ENCODE assay signal across 1 cellular context in the genomic region with DNA sequence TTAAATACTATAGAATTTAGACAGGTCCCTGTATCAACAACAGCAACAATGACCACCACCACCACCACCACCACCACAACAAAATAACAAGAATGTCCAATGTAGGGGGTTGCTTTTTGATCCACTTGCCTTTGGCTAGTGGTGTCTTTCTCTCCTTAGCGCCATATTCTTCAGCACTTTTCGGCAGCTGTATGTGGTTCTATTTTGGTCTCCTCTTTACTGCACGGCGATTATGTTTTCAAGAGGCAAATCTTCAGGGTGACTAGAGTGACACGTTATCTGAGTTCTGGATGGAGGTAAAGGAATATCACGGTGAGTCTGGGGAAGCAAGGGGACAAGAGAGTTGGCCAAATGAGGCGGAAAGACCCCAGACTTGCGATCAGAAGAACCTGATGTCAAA.
A peak's percentile ranks its signal among the peaks of the same experiment; 100 is the strongest.
TF ChIP-seq lines count a peak whose summit lies in the region.

No MANE protein-coding gene starts in this region.

TF ChIP-seq in GM12878, 131 proteins besides CTCF, POLR2A, EP300 and RAD21:
- TF ChIP-seq RB1 (IDR thresholded peaks at IDR 0.05; ENCODE audit: borderline replicate concordance) (no peak), TBL1XR1 (IDR thresholded peaks at IDR 0.05; ENCODE audit: low read depth, low read length) (no peak), YY1 (IDR thresholded peaks at IDR 0.05; ENCODE audit: low read depth, low read length) (peak; percentile 26; the same call in 1 of the 2 replicates), CBFB (IDR thresholded peaks at IDR 0.05; ENCODE audit: low read depth) (no peak), ZZZ3 (IDR thresholded peaks at IDR 0.05; ENCODE audit: control insufficient read depth, insufficient read length, low read depth) (no peak), CHD1 (IDR thresholded peaks at IDR 0.05; ENCODE audit: low read depth, low read length) (no peak), MEF2A (IDR thresholded peaks at IDR 0.05; ENCODE audit: insufficient read depth, low read depth, low read length) (0 out of 2 replicates have a peak, but pooled peaks have one; percentile 32), SMC3 (IDR thresholded peaks at IDR 0.05; ENCODE audit: borderline replicate concordance, low read length) (no peak), SREBF2 (IDR thresholded peaks at IDR 0.05; ENCODE audit: low read length) (no peak), TCF12 (IDR thresholded peaks at IDR 0.05; ENCODE audit: low read depth, low read length) (no peak)
- TF ChIP-seq, protein P1, sequence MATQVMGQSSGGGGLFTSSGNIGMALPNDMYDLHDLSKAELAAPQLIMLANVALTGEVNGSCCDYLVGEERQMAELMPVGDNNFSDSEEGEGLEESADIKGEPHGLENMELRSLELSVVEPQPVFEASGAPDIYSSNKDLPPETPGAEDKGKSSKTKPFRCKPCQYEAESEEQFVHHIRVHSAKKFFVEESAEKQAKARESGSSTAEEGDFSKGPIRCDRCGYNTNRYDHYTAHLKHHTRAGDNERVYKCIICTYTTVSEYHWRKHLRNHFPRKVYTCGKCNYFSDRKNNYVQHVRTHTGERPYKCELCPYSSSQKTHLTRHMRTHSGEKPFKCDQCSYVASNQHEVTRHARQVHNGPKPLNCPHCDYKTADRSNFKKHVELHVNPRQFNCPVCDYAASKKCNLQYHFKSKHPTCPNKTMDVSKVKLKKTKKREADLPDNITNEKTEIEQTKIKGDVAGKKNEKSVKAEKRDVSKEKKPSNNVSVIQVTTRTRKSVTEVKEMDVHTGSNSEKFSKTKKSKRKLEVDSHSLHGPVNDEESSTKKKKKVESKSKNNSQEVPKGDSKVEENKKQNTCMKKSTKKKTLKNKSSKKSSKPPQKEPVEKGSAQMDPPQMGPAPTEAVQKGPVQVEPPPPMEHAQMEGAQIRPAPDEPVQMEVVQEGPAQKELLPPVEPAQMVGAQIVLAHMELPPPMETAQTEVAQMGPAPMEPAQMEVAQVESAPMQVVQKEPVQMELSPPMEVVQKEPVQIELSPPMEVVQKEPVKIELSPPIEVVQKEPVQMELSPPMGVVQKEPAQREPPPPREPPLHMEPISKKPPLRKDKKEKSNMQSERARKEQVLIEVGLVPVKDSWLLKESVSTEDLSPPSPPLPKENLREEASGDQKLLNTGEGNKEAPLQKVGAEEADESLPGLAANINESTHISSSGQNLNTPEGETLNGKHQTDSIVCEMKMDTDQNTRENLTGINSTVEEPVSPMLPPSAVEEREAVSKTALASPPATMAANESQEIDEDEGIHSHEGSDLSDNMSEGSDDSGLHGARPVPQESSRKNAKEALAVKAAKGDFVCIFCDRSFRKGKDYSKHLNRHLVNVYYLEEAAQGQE (IDR thresholded peaks at IDR 0.05; ENCODE audit: low read depth, low read length) = no peak
- TF ChIP-seq, protein P2, sequence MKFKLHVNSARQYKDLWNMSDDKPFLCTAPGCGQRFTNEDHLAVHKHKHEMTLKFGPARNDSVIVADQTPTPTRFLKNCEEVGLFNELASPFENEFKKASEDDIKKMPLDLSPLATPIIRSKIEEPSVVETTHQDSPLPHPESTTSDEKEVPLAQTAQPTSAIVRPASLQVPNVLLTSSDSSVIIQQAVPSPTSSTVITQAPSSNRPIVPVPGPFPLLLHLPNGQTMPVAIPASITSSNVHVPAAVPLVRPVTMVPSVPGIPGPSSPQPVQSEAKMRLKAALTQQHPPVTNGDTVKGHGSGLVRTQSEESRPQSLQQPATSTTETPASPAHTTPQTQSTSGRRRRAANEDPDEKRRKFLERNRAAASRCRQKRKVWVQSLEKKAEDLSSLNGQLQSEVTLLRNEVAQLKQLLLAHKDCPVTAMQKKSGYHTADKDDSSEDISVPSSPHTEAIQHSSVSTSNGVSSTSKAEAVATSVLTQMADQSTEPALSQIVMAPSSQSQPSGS (IDR thresholded peaks at IDR 0.05; ENCODE audit: low read length) = 0 out of 2 replicates have a peak, but pooled peaks have one; percentile 10
- TF ChIP-seq, protein P3, sequence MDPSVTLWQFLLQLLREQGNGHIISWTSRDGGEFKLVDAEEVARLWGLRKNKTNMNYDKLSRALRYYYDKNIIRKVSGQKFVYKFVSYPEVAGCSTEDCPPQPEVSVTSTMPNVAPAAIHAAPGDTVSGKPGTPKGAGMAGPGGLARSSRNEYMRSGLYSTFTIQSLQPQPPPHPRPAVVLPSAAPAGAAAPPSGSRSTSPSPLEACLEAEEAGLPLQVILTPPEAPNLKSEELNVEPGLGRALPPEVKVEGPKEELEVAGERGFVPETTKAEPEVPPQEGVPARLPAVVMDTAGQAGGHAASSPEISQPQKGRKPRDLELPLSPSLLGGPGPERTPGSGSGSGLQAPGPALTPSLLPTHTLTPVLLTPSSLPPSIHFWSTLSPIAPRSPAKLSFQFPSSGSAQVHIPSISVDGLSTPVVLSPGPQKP (IDR thresholded peaks at IDR 0.05; ENCODE audit: low read depth, low read length) = no peak
TF ChIP-seq in GM12878: peak in this region for 3.
